ENCODE assay signal across 18 cellular contexts in the genomic region with DNA sequence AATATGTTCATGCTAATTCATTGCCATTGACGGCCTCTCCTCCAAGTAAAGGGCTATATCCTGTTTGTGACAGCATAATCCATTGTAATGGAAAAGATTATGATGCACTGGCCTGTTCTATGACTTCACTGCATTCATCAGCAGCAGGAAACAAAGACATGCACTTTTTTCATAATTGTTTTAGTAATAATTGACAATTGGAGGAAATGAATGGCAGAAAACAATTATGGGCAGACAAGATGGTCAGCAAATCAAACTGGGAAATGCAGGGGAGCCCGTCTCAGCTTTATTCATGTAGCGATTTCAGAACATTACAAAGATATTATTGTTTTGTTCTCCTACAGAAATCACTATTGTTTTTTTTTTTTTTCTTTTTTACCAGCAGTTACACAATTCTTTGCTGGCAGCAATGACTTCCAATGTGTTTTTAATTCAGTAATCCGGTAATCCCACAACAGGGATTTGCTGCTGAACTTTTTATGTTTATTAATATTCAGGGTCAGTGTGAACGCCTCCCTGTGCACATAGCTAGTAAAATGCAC. TPM values are rescaled to one million over a fixed set of nuclear protein-coding genes. Genes with fewer than 3 reads are reported as not detected.
DNase-seq lines count a peak whose midpoint lies in the region; ATAC-seq, FAIRE-seq and TF ChIP-seq lines count a peak whose summit lies in the region.
"Had no signal": no experiment of that assay in that cellular context is flagged by ENCODE, and none has a peak within 500 bp of the region (broad histone marks: within the 10 kb centered on the region; RNA-seq: fewer than 3 reads in every experiment).

No MANE protein-coding gene starts in this region.

- no peak overlapping the region for H2BK15ac ChIP-seq in mesenchymal stem cell (ENCODE audit: low read depth, poor library complexity, severe bottlenecking)

- H3K4me2 ChIP-seq in K562 (ENCODE audit: insufficient read depth, low read length) = no peak overlapping the region
- H3K4me2 ChIP-seq in mesenchymal stem cell (ENCODE audit: low read length, poor library complexity, severe bottlenecking) = no peak overlapping the region

- H3K18ac ChIP-seq in mesenchymal stem cell (ENCODE audit: low read depth in 1 of 2, low read length in 2 of 2) = no peak overlapping the region

- no peak for TF ChIP-seq RAD21 in K562 (CRISPR knock-in tag; conservative IDR thresholded peaks at IDR 0.05 in 1 of 2, IDR thresholded peaks at IDR 0.05 in 1 of 2)

- H2AFZ ChIP-seq in K562 (ENCODE audit: low read depth, low read length) (peak overlapping the region; percentile 47), mesenchymal stem cell (ENCODE audit: low read depth, low read length) (no peak overlapping the region)

- no peak overlapping the region for H2BK5ac ChIP-seq in mesenchymal stem cell (ENCODE audit: low read depth, low read length, poor library complexity, severe bottlenecking)

- no peak overlapping the region for H3K9ac ChIP-seq in K562 (ENCODE audit: insufficient read depth in 1 of 2, low read depth in 2 of 2, low read length in 2 of 2)
- H3K9ac ChIP-seq in mesenchymal stem cell (ENCODE audit: low read length) = peak overlapping the region; percentile 54

- FAIRE-seq in K562 (lab: Jason Lieb, UNC) = no peak
- FAIRE-seq: bronchial epithelial cell had no signal

- H3K36me3 ChIP-seq in K562 (ENCODE audit: control insufficient read depth, insufficient read depth, low read length) (no peaks in the 10 kb centered on the region), mesenchymal stem cell (ENCODE audit: control insufficient read depth in 1 of 2, insufficient read depth in 2 of 2, low read depth in 1 of 2, low read length in 2 of 2) (no peaks in the 10 kb centered on the region), tibial nerve (no peaks in the 10 kb centered on the region)
- H3K36me3 ChIP-seq: SJSA1 had no signal

- H2AK5ac ChIP-seq in mesenchymal stem cell (ENCODE audit: low read length, severe bottlenecking) = no peak overlapping the region

- no peak overlapping the region for H3K27ac ChIP-seq in K562 (ENCODE audit: extremely low read depth, low read depth, low read length)
- H3K27ac ChIP-seq in mesenchymal stem cell (ENCODE audit: low read length, poor library complexity, severe bottlenecking) = no peak overlapping the region
- peak overlapping the region in 3 of 4 donors; percentile 27 to 61 (median 53) for H3K27ac ChIP-seq in tibial nerve
- H3K27ac ChIP-seq: SJSA1 had no signal

- TF ChIP-seq CTCF in K562 (IDR thresholded peaks at IDR 0.05 in 2 of 3, conservative IDR thresholded peaks at IDR 0.05 in 1 of 3; ENCODE audit: insufficient read depth in 2 of 3, low read depth in 1 of 3, low read length in 3 of 3) (no peak), tibial nerve (IDR thresholded peaks at IDR 0.05) (no peak)

- no peak overlapping the region for H4K91ac ChIP-seq in mesenchymal stem cell (ENCODE audit: low read length)

- POLR2A ChIA-PET in K562 (lab: Yijun Ruan, JAX) = interaction anchor here (1.2 kb wide), 1 partner anchor 8 kb away, joined by 3 read pairs; no protein-coding TSS in a partner anchor

- in situ Hi-C loops in K562 (cut with MboI) = no loop called here

- DNase-seq in K562 (ENCODE audit: extremely low read depth in 1 of 4, low spot score in 3 of 4) (no peak), foreskin melanocyte (peak; percentile 51), mesenchymal stem cell (no peak), tibial nerve (ENCODE audit: low spot score in 2 of 2) (no peak), NCI-H526 (lab: John Stamatoyannopoulos, UW) (no peak), DMS53 treated with DMSO at 0.1 percent for 48 hours (lab: John Stamatoyannopoulos, UW; ENCODE audit: unreplicated experiment) (no peak)
- DNase-seq in activated CD4-positive, alpha-beta T cell treated with anti-CD3 and anti-CD28 coated beads, Interleukin-2, amount 50 U/mL, for 1 hour = no peak
- DNase-seq: activated T-cell treated with anti-CD3 and anti-CD28 coated beads, Interleukin-2, amount 50 U/mL, for 24 hours; DMS79 treated with DMSO at 0.1 percent for 48 hours; HFFc6; immature natural killer cell; NCI-H526 treated with DMSO at 0.1 percent for 48 hours; nephron progenitor cell; OCI-M1; right cardiac atrium; stimulated activated CD4-positive, alpha-beta T cell treated with anti-CD3 and anti-CD28 coated beads, Interleukin-2, amount 100 ng/mL, for 24 hours had no signal

- H3K4me3 ChIP-seq in K562 (no peak overlapping the region), mesenchymal stem cell (ENCODE audit: insufficient read depth in 1 of 2, low read depth in 1 of 2, low read length in 2 of 2) (peak overlapping the region in 1 of 2 experiments; percentile 12), tibial nerve (no peak overlapping the region)
- H3K4me3 ChIP-seq: SJSA1 had no signal

- H4K20me1 ChIP-seq in K562 (replicated peaks; ENCODE audit: control insufficient read depth, insufficient read depth, low read length) = no peaks in the 10 kb centered on the region

- no peak overlapping the region for H3K14ac ChIP-seq in mesenchymal stem cell (ENCODE audit: low read length in 2 of 2)

- 12% methylated on average over 5 of the region's 5 CpGs for WGBS in K562 (ENCODE audit: insufficient coverage, low coverage, missing lambda C conversion rate)
- 84% methylated on average over 5 of the region's 5 CpGs for WGBS in mesenchymal stem cell
- WGBS in tibial nerve, 2 donors = 23 to 26% methylated on average over 5 of the region's 5 CpGs

- no TSS peak for BruUV-seq in K562 (replicated peaks; lab: Mats Ljungman, UMichigan)

- no peak for ATAC-seq in K562

- TF ChIP-seq POLR2A in K562 (conservative IDR thresholded peaks at IDR 0.05) (no peak), tibial nerve (IDR thresholded peaks at IDR 0.05) (no peak)

- intact Hi-C loops in K562 (cut with micrococcal nuclease) = loop anchor here (10.0 kb wide), 1 partner anchor 142 kb away; no protein-coding TSS in a partner anchor

- H2BK12ac ChIP-seq in mesenchymal stem cell (ENCODE audit: low read length in 2 of 2) = no peak overlapping the region

- H3K4me1 ChIP-seq in K562 (replicated peaks in 1 of 2; ENCODE audit: control insufficient read depth in 2 of 2, insufficient read depth in 2 of 2, low read length in 2 of 2) = peaks cover 0 to 2% of the 10 kb centered on the region in 2 experiments; a peak in 1 of 5 replicates
- no peaks in the 10 kb centered on the region for H3K4me1 ChIP-seq in mesenchymal stem cell (ENCODE audit: control insufficient read depth, insufficient read depth, low read depth, low read length)
- peaks cover 0 to 26% (median 2%) of the 10 kb centered on the region in 4 donors for H3K4me1 ChIP-seq in tibial nerve

- H3K79me1 ChIP-seq in mesenchymal stem cell (replicated peaks; ENCODE audit: low read length, poor library complexity, severe bottlenecking) = no peaks in the 10 kb centered on the region

- H2BK120ac ChIP-seq in mesenchymal stem cell (ENCODE audit: low read depth, low read length) = no peak overlapping the region

- TF ChIP-seq EP300 in K562 (IDR thresholded peaks at IDR 0.05; ENCODE audit: low read length) (no peak), tibial nerve (IDR thresholded peaks at IDR 0.05) (peak; percentile 23 to 48)

- H3K9me3 ChIP-seq in K562 (replicated peaks; ENCODE audit: control insufficient read depth, insufficient read depth, low read depth, low read length) (no peaks in the 10 kb centered on the region), mesenchymal stem cell (ENCODE audit: control insufficient read depth, low read length) (no peaks in the 10 kb centered on the region), tibial nerve (no peaks in the 10 kb centered on the region)
- H3K9me3 ChIP-seq: SJSA1 had no signal

- H3K9me1 ChIP-seq in K562 (ENCODE audit: control insufficient read depth, insufficient read depth, low read length) = no peaks in the 10 kb centered on the region

- H3K4ac ChIP-seq in mesenchymal stem cell (ENCODE audit: low read depth in 1 of 2, low read length in 2 of 2) = peak overlapping the region in 1 of 2 experiments; percentile 82

- CTCF ChIA-PET in K562 (lab: Yijun Ruan, JAX; ENCODE audit: low intra/inter-chr PET ratio) = no interaction called here

- no peak overlapping the region for H4K8ac ChIP-seq in mesenchymal stem cell (ENCODE audit: low read length)

- no peak overlapping the region for H3K23ac ChIP-seq in mesenchymal stem cell (ENCODE audit: low read length in 2 of 2)

- no peaks in the 10 kb centered on the region for H3K79me2 ChIP-seq in K562 (ENCODE audit: control insufficient read depth, insufficient read depth, low read length)

- H3K27me3 ChIP-seq in K562 (ENCODE audit: control insufficient read depth in 2 of 2, insufficient read depth in 2 of 2, low read length in 2 of 2) = no peaks in the 10 kb centered on the region
- no peaks in the 10 kb centered on the region for H3K27me3 ChIP-seq in mesenchymal stem cell (ENCODE audit: control insufficient read depth in 1 of 2, insufficient read depth in 1 of 2, low read length in 2 of 2)
- no peaks in the 10 kb centered on the region for H3K27me3 ChIP-seq in tibial nerve
- H3K27me3 ChIP-seq: SJSA1 had no signal

TF ChIP-seq in K562, 482 proteins besides CTCF, POLR2A, EP300 and RAD21:
- TF ChIP-seq KAT7 (CRISPR knock-in tag; IDR thresholded peaks at IDR 0.05; ENCODE audit: borderline replicate concordance) (no peak), ZNF232 (CRISPR knock-in tag; IDR thresholded peaks at IDR 0.05) (no peak), CREB1 (IDR thresholded peaks at IDR 0.05) (0 out of 2 replicates have a peak, but pooled peaks have one; percentile 28), CREB1 (CRISPR knock-in tag; IDR thresholded peaks at IDR 0.05) (no peak)

RNA-seq across cellular contexts. Expression of a gene that starts 33.9 kb away (rescaled TPM):
- 0.39 and 1.3 TPM in 2 replicates for total RNA-seq in K562 (2011; cell fraction: chromatin; rRNA removed; ENCODE audit: low replicate concordance)
- total RNA-seq in K562 (2011; cell fraction: nucleolus; rRNA removed) = 0.53 and 1.2 TPM in 2 replicates
- total RNA-seq in K562 (2011; cell fraction: nucleoplasm; rRNA removed) = 0.51 and 0.76 TPM in 2 replicates
- 0.18 and 0.24 TPM in 2 replicates for total RNA-seq in K562 (2014; rRNA removed)
- 0.76 and 1.6 TPM in 2 replicates for total RNA-seq in K562 (2014; rRNA removed; fragmentation: Illumina TruSeq; extraction: Trizol)
- 0.91 and 1.3 TPM in 2 replicates for total RNA-seq in K562 (2015; rRNA removed; fragmentation: Illumina TruSeq; extraction: Trizol)
- 1.1 and 1.2 TPM in 2 replicates for total RNA-seq in K562 (2021)
- polyA plus RNA-seq in K562 (2011; rRNA removed) = 0.73 and 1.7 TPM in 2 replicates
- polyA plus RNA-seq in K562 (2011; cell fraction: cytosol; rRNA removed) = 0.67 and 0.80 TPM in 2 replicates
- polyA plus RNA-seq in K562 (2011; cell fraction: nucleus; rRNA removed) = 0.79 and 0.95 TPM in 2 replicates
- 0.44 and 6.6 TPM in 2 replicates for polyA plus RNA-seq in K562 (2012)
- polyA plus RNA-seq in K562 (2014; fragmentation: Illumina TruSeq; extraction: Trizol) = 1.2 and 1.4 TPM in 2 replicates
- polyA plus RNA-seq in K562 (2014; fragmentation: Nextera tagmentation; extraction: Ambion mirVana) = 1 to 10 TPM; 1.6 TPM
- polyA plus RNA-seq in K562 (2014; rRNA removed) = 1.2 and 1.5 TPM in 2 replicates
- 0.72 and 1.5 TPM in 2 replicates for polyA minus RNA-seq in K562 (2011; rRNA and poly(A)+ RNA removed)
- polyA minus RNA-seq in K562 (2011; cell fraction: cytosol; rRNA and poly(A)+ RNA removed) = not detected in 2 replicates
- 0.44 and 0.54 TPM in 2 replicates for polyA minus RNA-seq in K562 (2011; cell fraction: nucleus; rRNA and poly(A)+ RNA removed)
- 31.4 TPM for polyA plus RNA-seq in mesenchymal stem cell (2013, experiment 1 of 2)
- polyA plus RNA-seq in mesenchymal stem cell (2013, experiment 2 of 2) = 29.3 TPM
- 1 to 10 TPM; 2.4 to 5.4 (median 3.9) TPM for total RNA-seq in tibial nerve

Comparison
In these comparisons a context has a peak if more than half of its experiments do, and no peak if none do; other contexts are left out.
1. H3K27ac ChIP-seq: peak in tibial nerve (3 of 4); none in K562 (single experiment) and mesenchymal stem cell (single experiment).